16 cellular contexts compared by ENCODE assay signal in genomic region chr15:91101356-91101920, GRCh38. TPM values are rescaled to one million over a fixed set of nuclear protein-coding genes. Genes with fewer than 3 reads are reported as not detected.
DNase-seq lines count a peak whose midpoint lies in the region; ATAC-seq and TF ChIP-seq lines count a peak whose summit lies in the region.
"Had no signal": no experiment of that assay in that cellular context is flagged by ENCODE, and none has a peak within 500 bp of the region (broad histone marks: within the 10 kb centered on the region; RNA-seq: fewer than 3 reads in every experiment).

No MANE protein-coding gene starts in this region.

- H3K4me1 Mint-ChIP-seq in activated naive CD8-positive, alpha-beta T cell (ENCODE audit: low read depth) = peaks cover 20% of the 10 kb centered on the region
- peaks cover 14% of the 10 kb centered on the region for H3K4me1 Mint-ChIP-seq in activated naive CD8-positive, alpha-beta T cell treated with anti-CD3 and anti-CD28 coated beads for 36 hours
- peaks cover 18% of the 10 kb centered on the region for H3K4me1 Mint-ChIP-seq in endodermal cell
- H3K4me1 Mint-ChIP-seq in stimulated activated effector memory CD8-positive, alpha-beta T cell treated with anti-CD3 and anti-CD28 coated beads, Interleukin-12 subunit alpha, Interleukin-12 subunit beta, amount 100 ng/mL, for 72 hours = peaks cover 28% of the 10 kb centered on the region
- H3K4me1 Mint-ChIP-seq in chondrocyte (ENCODE audit: low read depth) = peaks cover 13% of the 10 kb centered on the region

- H3K36me3 ChIP-seq in KMS-11 (ENCODE audit: insufficient read depth) = no peaks in the 10 kb centered on the region
- H3K36me3 ChIP-seq in endodermal cell (ENCODE audit: control insufficient read depth, insufficient read depth, low read length) = no peaks in the 10 kb centered on the region
- no peaks in the 10 kb centered on the region for H3K36me3 ChIP-seq in esophagus squamous epithelium
- no peaks in the 10 kb centered on the region for H3K36me3 ChIP-seq in PC-3 (ENCODE audit: low read depth, low read length)
- H3K36me3 ChIP-seq: ascending aorta, uterus had no signal

- no peaks in the 10 kb centered on the region for H4K20me1 ChIP-seq in KMS-11 (ENCODE audit: insufficient read depth)
- H4K20me1 ChIP-seq in PC-3 (ENCODE audit: low read length) = no peaks in the 10 kb centered on the region

- POLR2A ChIA-PET in PC-3 (lab: Charles Lee; ENCODE audit: unreplicated experiment) = no interaction called here

- H3K27ac Mint-ChIP-seq in activated naive CD8-positive, alpha-beta T cell = no peak overlapping the region
- no peak overlapping the region for H3K27ac Mint-ChIP-seq in activated naive CD8-positive, alpha-beta T cell treated with anti-CD3 and anti-CD28 coated beads for 36 hours
- no peak overlapping the region for H3K27ac Mint-ChIP-seq in endodermal cell
- H3K27ac Mint-ChIP-seq in stimulated activated effector memory CD8-positive, alpha-beta T cell treated with anti-CD3 and anti-CD28 coated beads, Interleukin-12 subunit alpha, Interleukin-12 subunit beta, amount 100 ng/mL, for 72 hours = no peak overlapping the region
- no peak overlapping the region for H3K27ac Mint-ChIP-seq in chondrocyte (ENCODE audit: unreplicated experiment)
- H3K27ac Mint-ChIP-seq: activated B cell treated with CpG ODN at 0.5 μM for 24 hours had no signal

- H3K9ac ChIP-seq in KMS-11 (no peak overlapping the region), endodermal cell (ENCODE audit: extremely low read depth, low read length, poor library complexity, severe bottlenecking) (no peak overlapping the region), PC-3 (ENCODE audit: low read length) (no peak overlapping the region)

- H3K4me2 ChIP-seq in KMS-11 (peak overlapping the region; percentile 85; the same call in 1 of the 2 replicates), PC-3 (ENCODE audit: low read length) (no peak overlapping the region)
- H3K4me2 ChIP-seq: PC-9 had no signal

- H3K36me3 Mint-ChIP-seq in activated naive CD8-positive, alpha-beta T cell = no peaks in the 10 kb centered on the region
- no peaks in the 10 kb centered on the region for H3K36me3 Mint-ChIP-seq in activated naive CD8-positive, alpha-beta T cell treated with anti-CD3 and anti-CD28 coated beads for 36 hours
- no peaks in the 10 kb centered on the region for H3K36me3 Mint-ChIP-seq in endodermal cell (ENCODE audit: low read depth)
- H3K36me3 Mint-ChIP-seq in stimulated activated effector memory CD8-positive, alpha-beta T cell treated with anti-CD3 and anti-CD28 coated beads, Interleukin-12 subunit alpha, Interleukin-12 subunit beta, amount 100 ng/mL, for 72 hours = no peaks in the 10 kb centered on the region
- no peaks in the 10 kb centered on the region for H3K36me3 Mint-ChIP-seq in chondrocyte (ENCODE audit: low read depth)

- peak overlapping the region; percentile 81 for H3K4me3 Mint-ChIP-seq in activated naive CD8-positive, alpha-beta T cell
- no peak overlapping the region for H3K4me3 Mint-ChIP-seq in activated naive CD8-positive, alpha-beta T cell treated with anti-CD3 and anti-CD28 coated beads for 36 hours
- H3K4me3 Mint-ChIP-seq in endodermal cell = peak overlapping the region; percentile 55
- peak overlapping the region; percentile 71 for H3K4me3 Mint-ChIP-seq in stimulated activated effector memory CD8-positive, alpha-beta T cell treated with anti-CD3 and anti-CD28 coated beads, Interleukin-12 subunit alpha, Interleukin-12 subunit beta, amount 100 ng/mL, for 72 hours
- no peak overlapping the region for H3K4me3 Mint-ChIP-seq in chondrocyte (ENCODE audit: unreplicated experiment)

- BruUV-seq in PC-3 (replicated peaks; lab: Mats Ljungman, UMichigan) = no TSS peak

- no peaks in the 10 kb centered on the region for H3F3A ChIP-seq in PC-3 (ENCODE audit: low read length, unreplicated experiment)

- H3K27me3 ChIP-seq in KMS-11 (ENCODE audit: insufficient read depth, low read depth) = peaks cover 3% of the 10 kb centered on the region; the same call in 1 of the 2 replicates
- peaks cover 100% of the 10 kb centered on the region for H3K27me3 ChIP-seq in endodermal cell (ENCODE audit: control insufficient read depth, insufficient read depth, low read length, poor library complexity, severe bottlenecking)
- H3K27me3 ChIP-seq in esophagus squamous epithelium = peaks cover 0 to 97% (median 4%) of the 10 kb centered on the region in 4 donors
- peaks cover 78% of the 10 kb centered on the region for H3K27me3 ChIP-seq in PC-3 (ENCODE audit: low read length)
- H3K27me3 ChIP-seq: ascending aorta had no signal

- TF ChIP-seq POLR2A in esophagus squamous epithelium (IDR thresholded peaks at IDR 0.05) = no peak

- H3K9me3 ChIP-seq in endodermal cell (ENCODE audit: control insufficient read depth, low read length) (no peaks in the 10 kb centered on the region), esophagus squamous epithelium (no peaks in the 10 kb centered on the region), PC-3 (ENCODE audit: low read length) (no peaks in the 10 kb centered on the region)
- H3K9me3 ChIP-seq: ascending aorta, uterus had no signal

- H3K27me3 Mint-ChIP-seq in activated naive CD8-positive, alpha-beta T cell = peaks cover 38% of the 10 kb centered on the region
- H3K27me3 Mint-ChIP-seq in activated naive CD8-positive, alpha-beta T cell treated with anti-CD3 and anti-CD28 coated beads for 36 hours = peaks cover 79% of the 10 kb centered on the region
- peaks cover 95% of the 10 kb centered on the region for H3K27me3 Mint-ChIP-seq in endodermal cell (ENCODE audit: insufficient read depth)
- peaks cover 73% of the 10 kb centered on the region for H3K27me3 Mint-ChIP-seq in chondrocyte (ENCODE audit: low read depth)

- H2AFZ ChIP-seq in KMS-11 (ENCODE audit: low read depth) (peak overlapping the region; percentile 90; the same call in 1 of the 2 replicates), PC-3 (ENCODE audit: low read length) (no peak overlapping the region)
- H2AFZ ChIP-seq: PC-9 had no signal

- no peak for ATAC-seq in stimulated activated effector memory CD8-positive, alpha-beta T cell treated with anti-CD3 and anti-CD28 coated beads, Interleukin-12 subunit alpha, Interleukin-12 subunit beta, amount 100 ng/mL, for 72 hours
- no peak for ATAC-seq in PC-3
- ATAC-seq: left colon had no signal

- no peaks in the 10 kb centered on the region for H3K4me1 ChIP-seq in KMS-11 (ENCODE audit: low read depth, poor library complexity, severe bottlenecking)
- H3K4me1 ChIP-seq in endodermal cell (ENCODE audit: control insufficient read depth, insufficient read depth, low read length) = peaks cover 6% of the 10 kb centered on the region
- peaks cover 7 to 25% (median 11%) of the 10 kb centered on the region in 3 donors for H3K4me1 ChIP-seq in esophagus squamous epithelium
- 0 out of 2 replicates have a peak, but pooled peaks cover 5% of the 10 kb centered on the region for H3K4me1 ChIP-seq in PC-3 (ENCODE audit: insufficient read depth, low read length)
- H3K4me1 ChIP-seq: ascending aorta, uterus had no signal

- H3K27ac ChIP-seq in KMS-11 (no peak overlapping the region), endodermal cell (ENCODE audit: low read depth, low read length) (no peak overlapping the region), esophagus squamous epithelium (no peak overlapping the region), PC-3 (ENCODE audit: low read length) (no peak overlapping the region)
- H3K27ac ChIP-seq: ascending aorta, PC-9, uterus had no signal

- H3K79me2 ChIP-seq in KMS-11 (ENCODE audit: insufficient read depth, low read depth) = no peaks in the 10 kb centered on the region
- no peaks in the 10 kb centered on the region for H3K79me2 ChIP-seq in PC-3 (ENCODE audit: low read length)

- no peak for DNase-seq in activated naive CD8-positive, alpha-beta T cell treated with anti-CD3 and anti-CD28 coated beads for 36 hours
- DNase-seq in endodermal cell (peak; percentile 66), chondrocyte (ENCODE audit: low spot score) (no peak), esophagus squamous epithelium (lab: John Stamatoyannopoulos, UW) (no peak), PC-3 (no peak)
- DNase-seq in stimulated activated effector memory CD8-positive, alpha-beta T cell treated with anti-CD3 and anti-CD28 coated beads, Interleukin-12 subunit alpha, Interleukin-12 subunit beta, amount 100 ng/mL, for 72 hours (ENCODE audit: low spot score in 2 of 2) = no peak
- DNase-seq: activated B cell treated with CpG ODN at 0.5 μM for 24 hours; left colon; NCI-H2029; PC-9; stimulated activated CD4-positive, alpha-beta T cell treated with anti-CD3 and anti-CD28 coated beads, Interleukin-1b, Interleukin-23, amount 100 ng/mL, for 48 hours; uterus had no signal

- H3K9me3 Mint-ChIP-seq in activated naive CD8-positive, alpha-beta T cell (ENCODE audit: low read depth) = no peaks in the 10 kb centered on the region
- H3K9me3 Mint-ChIP-seq in activated naive CD8-positive, alpha-beta T cell treated with anti-CD3 and anti-CD28 coated beads for 36 hours = no peaks in the 10 kb centered on the region
- no peaks in the 10 kb centered on the region for H3K9me3 Mint-ChIP-seq in endodermal cell
- no peaks in the 10 kb centered on the region for H3K9me3 Mint-ChIP-seq in stimulated activated effector memory CD8-positive, alpha-beta T cell treated with anti-CD3 and anti-CD28 coated beads, Interleukin-12 subunit alpha, Interleukin-12 subunit beta, amount 100 ng/mL, for 72 hours
- no peaks in the 10 kb centered on the region for H3K9me3 Mint-ChIP-seq in chondrocyte (ENCODE audit: low read depth)
- H3K9me3 Mint-ChIP-seq: activated B cell treated with CpG ODN at 0.5 μM for 24 hours had no signal

- TF ChIP-seq CTCF in KMS-11 (conservative IDR thresholded peaks at IDR 0.05; ENCODE audit: low read depth, low read length) (no peak), endodermal cell (conservative IDR thresholded peaks at IDR 0.05) (no peak), chondrocyte (IDR thresholded peaks at IDR 0.05) (no peak), esophagus squamous epithelium (IDR thresholded peaks at IDR 0.05) (no peak), PC-3 (conservative IDR thresholded peaks at IDR 0.05; ENCODE audit: low read depth, low read length) (no peak)

- CTCF ChIA-PET in PC-3 (lab: Charles Lee) = no interaction called here

- H3K9me2 ChIP-seq in PC-3 (replicated peaks; ENCODE audit: low read length) = no peaks in the 10 kb centered on the region

- intact Hi-C loops in esophagus squamous epithelium (cut with DNase I) = no loop called here
- intact Hi-C loops in PC-3 (cut with micrococcal nuclease) = no loop called here

- WGBS in endodermal cell (ENCODE audit: insufficient coverage in 1 of 2, insufficient read length in 1 of 2), 2 experiments = 63 to 70% methylated on average over 3 to 7 of the region's 7 CpGs
- 70 to 91% methylated on average over 6 of the region's 7 CpGs for WGBS in esophagus squamous epithelium, 2 donors

- no peak overlapping the region for H3K4me3 ChIP-seq in KMS-11 (IDR thresholded peaks at IDR 0.05; ENCODE audit: insufficient read depth, low read depth, low read length)
- no peak overlapping the region for H3K4me3 ChIP-seq in endodermal cell (ENCODE audit: low read length)
- peak overlapping the region in 1 of 4 donors; percentile 51 for H3K4me3 ChIP-seq in esophagus squamous epithelium
- H3K4me3 ChIP-seq in PC-3 (ENCODE audit: low read length) = no peak overlapping the region
- H3K4me3 ChIP-seq: PC-9 had no signal

RNA-seq across cellular contexts. Expression of gene SV2B, which starts 1.4 kb away (rescaled TPM):
- total RNA-seq in activated naive CD8-positive, alpha-beta T cell treated with anti-CD3 and anti-CD28 coated beads for 36 hours = under 1 TPM; 0.06 to 0.08 TPM
- total RNA-seq in endodermal cell (1 to 10 TPM; 6.5 to 8.8 TPM), chondrocyte (not detected in 3 replicates), esophagus squamous epithelium (under 1 TPM in 3 of 4 donors, not detected in 1; 0.04 to 0.95 (median 0.59) TPM), PC-3 (2014; rRNA removed) (not detected in 2 replicates)
- polyA plus RNA-seq in endodermal cell (2013, experiment 1 of 2) = 0.18 TPM
- 0.17 TPM for polyA plus RNA-seq in endodermal cell (2013, experiment 2 of 2)
- total RNA-seq: activated B cell treated with CpG ODN at 0.5 μM for 24 hours, HT1080, PC-9 had no signal

Comparison
In these comparisons a context has a peak if more than half of its experiments do, and no peak if none do; other contexts are left out.
1. H3K4me3 Mint-ChIP-seq: peak in activated naive CD8-positive, alpha-beta T cell (single experiment), endodermal cell (single experiment) and stimulated activated effector memory CD8-positive, alpha-beta T cell treated with anti-CD3 and anti-CD28 coated beads, Interleukin-12 subunit alpha, Interleukin-12 subunit beta, amount 100 ng/mL, for 72 hours (single experiment); none in activated naive CD8-positive, alpha-beta T cell treated with anti-CD3 and anti-CD28 coated beads for 36 hours (single experiment) and chondrocyte (single experiment).